Comparison of ENCODE assay signal across 18 cellular contexts in the genomic region with DNA sequence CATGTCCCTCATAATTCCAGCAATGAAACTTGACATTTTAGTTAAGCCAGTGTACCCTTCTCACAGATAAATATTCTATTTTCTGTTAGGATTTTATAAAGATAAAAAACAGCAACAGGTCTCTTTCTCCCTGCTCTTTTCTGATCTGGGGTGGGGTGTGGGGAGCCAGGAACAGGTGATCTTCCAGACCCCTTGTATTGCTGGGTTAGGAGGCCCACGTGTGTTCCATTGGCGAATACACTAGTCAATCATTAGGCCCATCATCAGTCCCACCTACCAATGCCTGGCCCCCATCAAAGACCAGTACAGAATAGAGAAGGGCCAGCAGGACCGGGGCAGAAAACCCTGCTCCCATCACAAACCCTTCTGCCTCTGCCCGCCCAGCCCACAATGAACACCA. TPM values are rescaled to one million over a fixed set of nuclear protein-coding genes. Genes with fewer than 3 reads are reported as not detected.
A peak's percentile ranks its signal among the peaks of the same experiment; 100 is the strongest.
DNase-seq lines count a peak whose midpoint lies in the region; ATAC-seq and TF ChIP-seq lines count a peak whose summit lies in the region.
"Had no signal": no experiment of that assay in that cellular context is flagged by ENCODE, and none has a peak within 500 bp of the region (broad histone marks: within the 10 kb centered on the region; RNA-seq: fewer than 3 reads in every experiment).

No MANE protein-coding gene starts in this region.

- H3K27me3 ChIP-seq in CD4-positive, alpha-beta T cell (ENCODE audit: control insufficient read depth, insufficient read depth, low read length), result no peaks in the 10 kb centered on the region
- H3K27me3 ChIP-seq in OCI-LY3 (ENCODE audit: low read depth, low read length) (no peaks in the 10 kb centered on the region), esophagus squamous epithelium (no peaks in the 10 kb centered on the region), prostate gland (replicated peaks; ENCODE audit: insufficient read depth) (no peaks in the 10 kb centered on the region)
- H3K27me3 ChIP-seq: SJCRH30 had no signal

- POLR2A ChIA-PET in CD4-positive, alpha-beta T cell (lab: Charles Lee), result interaction anchor here (0.9 to 17.8 kb wide), 3 partner anchors 8 to 41 kb away, joined by 3 to 278 read pairs (median 7); partner anchors contain the start of gene TOB1

- TF ChIP-seq CTCF in CD4-positive, alpha-beta T cell (IDR thresholded peaks at IDR 0.05), result no peak
- TF ChIP-seq CTCF in OCI-LY3 (IDR thresholded peaks at IDR 0.05; ENCODE audit: low read depth, low read length) (no peak), esophagus squamous epithelium (IDR thresholded peaks at IDR 0.05) (no peak), prostate gland (IDR thresholded peaks at IDR 0.05) (no peak)

- no peak for DNase-seq in CD4-positive, alpha-beta T cell
- DNase-seq in esophagus squamous epithelium (lab: John Stamatoyannopoulos, UW) (no peak), prostate gland (ENCODE audit: low spot score) (no peak)
- no peak for DNase-seq in stimulated activated CD4-positive, alpha-beta T cell treated with anti-CD3 and anti-CD28 coated beads, Interleukin-4, amount 100 ng/mL, for 4 hours
- DNase-seq: activated CD4-positive, alpha-beta T cell treated with anti-CD3 and anti-CD28 coated beads for 4 hours; activated naive CD4-positive, alpha-beta T cell treated with Interleukin-2 at 50 U/mL for 16 hours; AML-193; hypothalamus; midbrain; NCI-H187 treated with DMSO at 0.1 percent for 48 hours; NCI-H524; right cardiac atrium; SJCRH30; stimulated activated naive CD8-positive, alpha-beta T cell treated with anti-CD3 and anti-CD28 coated beads, Interleukin-15, Interleukin-2, amounts not matched to agents 100 U/mL and 50 U/mL, for 24 hours had no signal

- H3K4me3 Mint-ChIP-seq in CD4-positive, alpha-beta T cell, result no peak overlapping the region

- no peak for ATAC-seq in CD4-positive, alpha-beta T cell (ENCODE audit: poor library complexity)
- no peak for ATAC-seq in GM19452 (IDR thresholded peaks at IDR 0.05; ENCODE audit: unreplicated experiment)
- ATAC-seq in HG03280 (IDR thresholded peaks at IDR 0.05; ENCODE audit: unreplicated experiment), result no peak
- ATAC-seq: right cardiac atrium; stimulated activated naive CD8-positive, alpha-beta T cell treated with anti-CD3 and anti-CD28 coated beads, Interleukin-15, Interleukin-2, amounts not matched to agents 100 U/mL and 50 U/mL, for 24 hours had no signal

- no peak overlapping the region for H2AFZ ChIP-seq in OCI-LY3 (ENCODE audit: low read depth, low read length)

- no peaks in the 10 kb centered on the region for H3K27me3 Mint-ChIP-seq in CD4-positive, alpha-beta T cell

- intact Hi-C loops in CD4-positive, alpha-beta T cell (cut with DNase I, micrococcal nuclease), result no loop called here
- intact Hi-C loops in esophagus squamous epithelium (cut with DNase I) (no loop called here), prostate gland (cut with DNase I) (no loop called here)

- CTCF ChIA-PET in CD4-positive, alpha-beta T cell (lab: Charles Lee), result interaction anchor here (1.2 kb wide), 2 partner anchors 32 to 64 kb away, joined by 3 read pairs; no protein-coding TSS in a partner anchor

- no peak overlapping the region for H3K9ac ChIP-seq in OCI-LY3 (ENCODE audit: low read length)

- H3K9me3 ChIP-seq in CD4-positive, alpha-beta T cell (ENCODE audit: control insufficient read depth, low read length), result no peaks in the 10 kb centered on the region
- no peaks in the 10 kb centered on the region for H3K9me3 ChIP-seq in OCI-LY3 (ENCODE audit: insufficient read depth, low read length)
- no peaks in the 10 kb centered on the region for H3K9me3 ChIP-seq in esophagus squamous epithelium
- no peaks in the 10 kb centered on the region for H3K9me3 ChIP-seq in prostate gland
- H3K9me3 ChIP-seq: HAP-1, SJCRH30 had no signal

- H3K9me3 Mint-ChIP-seq in CD4-positive, alpha-beta T cell, result no peaks in the 10 kb centered on the region

- peaks cover 68% of the 10 kb centered on the region for H3K4me1 Mint-ChIP-seq in CD4-positive, alpha-beta T cell (ENCODE audit: low read depth)

- H3K4me1 ChIP-seq in OCI-LY3 (ENCODE audit: low read length) (peaks cover 51% of the 10 kb centered on the region), esophagus squamous epithelium (peaks cover 40 to 93% (median 56%) of the 10 kb centered on the region in 3 donors), prostate gland (replicated peaks) (peaks cover 36% of the 10 kb centered on the region)

- H3K36me3 ChIP-seq in OCI-LY3 (replicated peaks; ENCODE audit: low read depth, low read length) (no peaks in the 10 kb centered on the region), esophagus squamous epithelium (no peaks in the 10 kb centered on the region), prostate gland (no peaks in the 10 kb centered on the region)
- H3K36me3 ChIP-seq: HAP-1, SJCRH30 had no signal

- peak overlapping the region; percentile 61 for H3K27ac Mint-ChIP-seq in CD4-positive, alpha-beta T cell

- no peaks in the 10 kb centered on the region for H3K36me3 Mint-ChIP-seq in CD4-positive, alpha-beta T cell (ENCODE audit: low read depth)

- 85 to 92% methylated on average over 2 to 4 of the region's 4 CpGs for WGBS in esophagus squamous epithelium, 2 donors
- WGBS in prostate gland, result 94% methylated on average over 4 of the region's 4 CpGs

- H3K4me3 ChIP-seq in OCI-LY3 (ENCODE audit: low read length), result no peak overlapping the region
- no peak overlapping the region for H3K4me3 ChIP-seq in esophagus squamous epithelium
- H3K4me3 ChIP-seq in prostate gland, result no peak overlapping the region
- H3K4me3 ChIP-seq: HAP-1, SJCRH30 had no signal

- TF ChIP-seq POLR2A in esophagus squamous epithelium (IDR thresholded peaks at IDR 0.05) (no peak), prostate gland (IDR thresholded peaks at IDR 0.05) (no peak)

- H3K27ac ChIP-seq in CD4-positive, alpha-beta T cell (ENCODE audit: low read depth, low read length), result no peak overlapping the region
- no peak overlapping the region for H3K27ac ChIP-seq in OCI-LY3 (ENCODE audit: low read length)
- peak overlapping the region in 3 of 4 donors; percentile 94 to 97 (median 97) for H3K27ac ChIP-seq in esophagus squamous epithelium
- peak overlapping the region; percentile 95 to 97 for H3K27ac ChIP-seq in prostate gland

- H4K20me1 ChIP-seq in OCI-LY3 (ENCODE audit: insufficient read depth, low read length), result no peaks in the 10 kb centered on the region

- no peaks in the 10 kb centered on the region for H3K79me2 ChIP-seq in OCI-LY3 (ENCODE audit: low read length)

- peak overlapping the region; percentile 51 for H3K4me2 ChIP-seq in OCI-LY3 (ENCODE audit: low read length)

RNA-seq across cellular contexts. Expression of gene TOB1, which starts 40.3 kb away (rescaled TPM):
- total RNA-seq in CD4-positive, alpha-beta T cell, result 100 to 1,000 TPM; 419 to 449 TPM
- total RNA-seq in esophagus squamous epithelium, result 10 to 100 TPM; 21.5 to 35.9 (median 31.1) TPM
- 10 to 100 TPM; 37.1 to 64.7 TPM for total RNA-seq in prostate gland

Comparison
In these comparisons a context has a peak if more than half of its experiments do, and no peak if none do; other contexts are left out.
1. H3K27ac ChIP-seq: peak in esophagus squamous epithelium (3 of 4) and prostate gland (2 of 2); none in CD4-positive, alpha-beta T cell (single experiment) and OCI-LY3 (single experiment).
2. RNA of gene TOB1, which starts 40.3 kb away (total RNA-seq): 419 to 449 TPM in CD4-positive, alpha-beta T cell; 37.1 to 64.7 TPM in prostate gland and 21.5 to 35.9 TPM in esophagus squamous epithelium; every median in the first group is over 4 times any median in the second.